Comparison of ENCODE assay signal across 21 cellular contexts in the genomic region with DNA sequence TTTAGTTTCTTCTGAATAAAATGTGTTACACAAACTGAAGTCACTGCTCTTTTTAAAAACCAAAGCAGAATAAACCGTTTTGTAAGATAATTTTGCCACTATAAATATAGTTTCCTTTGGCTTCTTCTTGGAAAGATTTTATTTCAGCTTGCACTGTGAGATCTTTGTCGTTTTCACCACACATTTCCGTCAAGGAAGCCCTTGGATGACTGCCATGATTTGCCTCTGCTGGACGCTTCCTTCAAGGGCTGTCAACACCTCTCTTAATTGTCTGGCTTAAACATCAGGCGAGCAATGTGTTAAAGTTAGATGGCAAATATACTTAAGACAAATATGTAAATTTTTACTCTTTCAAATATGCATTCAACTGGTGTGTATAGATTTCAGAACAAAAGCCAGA.
DNase-seq lines count a peak whose midpoint lies in the region; FAIRE-seq and TF ChIP-seq lines count a peak whose summit lies in the region.
"Had no signal": no experiment of that assay in that cellular context is flagged by ENCODE, and none has a peak within 500 bp of the region (broad histone marks: within the 10 kb centered on the region; RNA-seq: fewer than 3 reads in every experiment).

No MANE protein-coding gene starts in this region.

- no peaks in the 10 kb centered on the region for H3K79me2 ChIP-seq in endothelial cell of umbilical vein (ENCODE audit: control insufficient read depth, insufficient read depth, low read length)

- no peak overlapping the region for H3K27ac ChIP-seq in endothelial cell of umbilical vein (ENCODE audit: insufficient read depth, low read depth, low read length)
- H3K27ac ChIP-seq: 22Rv1, colonic mucosa, heart right ventricle had no signal

- FAIRE-seq in endothelial cell of umbilical vein (lab: Jason Lieb, UNC): no peak

- H3K4me3 Mint-ChIP-seq in activated naive CD4-positive, alpha-beta T cell treated with anti-CD3 and anti-CD28 coated beads for 36 hours: no peak overlapping the region
- H3K4me3 Mint-ChIP-seq: activated CD4-positive, alpha-beta memory T cell treated with anti-CD3 and anti-CD28 coated beads, Interleukin-2, amount 10 ng/mL, durations not matched to agents 7 days and 5 days; activated T-cell treated with anti-CD3 and anti-CD28 coated beads, Interleukin-2, amount 50 U/mL, for 72 hours; CD4-positive, CD25-positive, alpha-beta regulatory T cell; naive thymus-derived CD4-positive, alpha-beta T cell had no signal

- dilution Hi-C loops in endothelial cell of umbilical vein (cut with MboI; ENCODE audit: extremely low pct_ligation_motif_present, low sequenced_read_pairs): no loop called here

- H3K9me1 ChIP-seq in endothelial cell of umbilical vein (replicated peaks; ENCODE audit: control insufficient read depth, extremely low read depth, insufficient read depth, low read length): no peaks in the 10 kb centered on the region

- H3K36me3 Mint-ChIP-seq in activated naive CD4-positive, alpha-beta T cell treated with anti-CD3 and anti-CD28 coated beads for 36 hours (ENCODE audit: low read depth): no peaks in the 10 kb centered on the region
- H3K36me3 Mint-ChIP-seq: CD4-positive, CD25-positive, alpha-beta regulatory T cell; naive thymus-derived CD4-positive, alpha-beta T cell had no signal

- intact Hi-C loops in endothelial cell of umbilical vein (cut with micrococcal nuclease): no loop called here
- intact Hi-C loops in activated naive CD4-positive, alpha-beta T cell treated with anti-CD3 and anti-CD28 coated beads for 36 hours (cut with micrococcal nuclease): no loop called here

- no peak overlapping the region for H3K4me3 ChIP-seq in endothelial cell of umbilical vein (replicated peaks in 1 of 3; ENCODE audit: insufficient read depth in 1 of 3, low read depth in 1 of 3, low read length in 3 of 3)
- H3K4me3 ChIP-seq: colonic mucosa, heart right ventricle had no signal

- no peaks in the 10 kb centered on the region for H3K36me3 ChIP-seq in endothelial cell of umbilical vein (ENCODE audit: control insufficient read depth in 2 of 2, extremely low read depth in 1 of 2, insufficient read depth in 2 of 2, low read length in 2 of 2)
- H3K36me3 ChIP-seq: colonic mucosa, heart right ventricle had no signal

- no peak overlapping the region for H3K9ac ChIP-seq in endothelial cell of umbilical vein (replicated peaks; ENCODE audit: extremely low read depth, insufficient read depth, low read length)

- peaks cover 1% of the 10 kb centered on the region for H3K27me3 Mint-ChIP-seq in activated naive CD4-positive, alpha-beta T cell treated with anti-CD3 and anti-CD28 coated beads for 36 hours (ENCODE audit: low read depth)
- H3K27me3 Mint-ChIP-seq: activated CD4-positive, alpha-beta memory T cell treated with anti-CD3 and anti-CD28 coated beads, Interleukin-2, amount 10 ng/mL, durations not matched to agents 7 days and 5 days; CD4-positive, CD25-positive, alpha-beta regulatory T cell; naive thymus-derived CD4-positive, alpha-beta T cell had no signal

- POLR2A ChIA-PET in endothelial cell of umbilical vein (lab: Charles Lee): no interaction called here

- no peaks in the 10 kb centered on the region for H3K4me1 Mint-ChIP-seq in activated naive CD4-positive, alpha-beta T cell treated with anti-CD3 and anti-CD28 coated beads for 36 hours (ENCODE audit: low read depth)
- H3K4me1 Mint-ChIP-seq: activated CD4-positive, alpha-beta memory T cell treated with anti-CD3 and anti-CD28 coated beads, Interleukin-2, amount 10 ng/mL, durations not matched to agents 7 days and 5 days; CD4-positive, CD25-positive, alpha-beta regulatory T cell; naive thymus-derived CD4-positive, alpha-beta T cell had no signal

- no peaks in the 10 kb centered on the region for H4K20me1 ChIP-seq in endothelial cell of umbilical vein (replicated peaks; ENCODE audit: control insufficient read depth, extremely low read depth, insufficient read depth, low read length)

- H3K4me1 ChIP-seq in endothelial cell of umbilical vein (ENCODE audit: control insufficient read depth, extremely low read depth, insufficient read depth, low read length): no peaks in the 10 kb centered on the region
- H3K4me1 ChIP-seq: colonic mucosa had no signal

- no peak for TF ChIP-seq POLR2A in endothelial cell of umbilical vein (IDR thresholded peaks at IDR 0.05; ENCODE audit: low read depth, low read length)

- no peaks in the 10 kb centered on the region for H3K27me3 ChIP-seq in endothelial cell of umbilical vein (ENCODE audit: control insufficient read depth in 2 of 2, insufficient read depth in 2 of 2, low read length in 2 of 2)
- H3K27me3 ChIP-seq: colonic mucosa, heart right ventricle had no signal

- H3K4me2 ChIP-seq in endothelial cell of umbilical vein (ENCODE audit: insufficient read depth, low read length): peak overlapping the region; percentile 31

- CTCF ChIA-PET in endothelial cell of umbilical vein (lab: Charles Lee): interaction anchor here (0.9 to 1.3 kb wide), 2 partner anchors 9 to 42 kb away, joined by 3 read pairs; no protein-coding TSS in a partner anchor
- CTCF ChIA-PET in activated naive CD4-positive, alpha-beta T cell treated with anti-CD3 and anti-CD28 coated beads for 36 hours (lab: Charles Lee): no interaction called here

- no peaks in the 10 kb centered on the region for H3K9me3 ChIP-seq in endothelial cell of umbilical vein (replicated peaks; ENCODE audit: control insufficient read depth, insufficient read depth, low read length)
- H3K9me3 ChIP-seq: colonic mucosa had no signal

- H2AFZ ChIP-seq in endothelial cell of umbilical vein (ENCODE audit: low read depth, low read length): no peak overlapping the region

- no TSS peak for BruUV-seq in endothelial cell of umbilical vein (replicated peaks; lab: Mats Ljungman, UMichigan)

- peaks cover 2% of the 10 kb centered on the region for H3K9me3 Mint-ChIP-seq in activated naive CD4-positive, alpha-beta T cell treated with anti-CD3 and anti-CD28 coated beads for 36 hours
- H3K9me3 Mint-ChIP-seq: activated CD4-positive, alpha-beta memory T cell treated with anti-CD3 and anti-CD28 coated beads, Interleukin-2, amount 10 ng/mL, durations not matched to agents 7 days and 5 days had no signal

- peak; percentile 78 for DNase-seq in DMS 273 (lab: John Stamatoyannopoulos, UW; ENCODE audit: unreplicated experiment)
- no peak for DNase-seq in DMS 273 treated with DMSO at 0.1 percent for 48 hours (lab: John Stamatoyannopoulos, UW)
- DNase-seq in NCI-H446 (lab: John Stamatoyannopoulos, UW): peak; percentile 83 to 93
- peak; percentile 50 for DNase-seq in endothelial cell of umbilical vein (ENCODE audit: low read depth, low spot score)
- peak; percentile 9 for DNase-seq in occipital lobe (lab: John Stamatoyannopoulos, UW)
- DNase-seq in HK-2 (ENCODE audit: unreplicated experiment): no peak
- no peak for DNase-seq in activated naive CD4-positive, alpha-beta T cell treated with anti-CD3 and anti-CD28 coated beads for 36 hours
- no peak for DNase-seq in hippocampal formation (lab: John Stamatoyannopoulos, UW)
- DNase-seq: activated CD4-positive, alpha-beta memory T cell treated with anti-CD3 and anti-CD28 coated beads, Interleukin-2, amount 10 ng/mL, durations not matched to agents 7 days and 5 days; activated T-cell treated with anti-CD3 and anti-CD28 coated beads, Interleukin-2, amount 50 U/mL, for 72 hours; CD4-positive, CD25-positive, alpha-beta regulatory T cell; colonic mucosa; Karpas-422; naive thymus-derived CD4-positive, alpha-beta T cell; NCI-H2081 treated with DMSO at 0.1 percent for 48 hours; retina; SIG-M5; stimulated activated CD4-positive, alpha-beta T cell treated with anti-CD3 and anti-CD28 coated beads, Interleukin-1b, Interleukin-23, amount 100 ng/mL, for 48 hours; T1000 had no signal

- no peak for TF ChIP-seq CTCF in endothelial cell of umbilical vein (IDR thresholded peaks at IDR 0.05; ENCODE audit: extremely low read depth in 1 of 2, insufficient read depth in 1 of 2, low read depth in 1 of 2, low read length in 2 of 2)

- H3K27ac Mint-ChIP-seq in activated naive CD4-positive, alpha-beta T cell treated with anti-CD3 and anti-CD28 coated beads for 36 hours: no peak overlapping the region
- H3K27ac Mint-ChIP-seq: activated CD4-positive, alpha-beta memory T cell treated with anti-CD3 and anti-CD28 coated beads, Interleukin-2, amount 10 ng/mL, durations not matched to agents 7 days and 5 days; activated T-cell treated with anti-CD3 and anti-CD28 coated beads, Interleukin-2, amount 50 U/mL, for 72 hours; CD4-positive, CD25-positive, alpha-beta regulatory T cell; naive thymus-derived CD4-positive, alpha-beta T cell had no signal

TF ChIP-seq in endothelial cell of umbilical vein, 7 proteins besides CTCF, POLR2A, EP300 and RAD21:
- TF ChIP-seq GATA2 (IDR thresholded peaks at IDR 0.05; ENCODE audit: insufficient read depth, insufficient read length, low read depth, low read length) (peak; percentile 60), EZH2 (IDR thresholded peaks at IDR 0.05; ENCODE audit: borderline replicate concordance, low read depth, low read length, severe bottlenecking) (no peak)

Comparison
In these comparisons a context has a peak if more than half of its experiments do, and no peak if none do; other contexts are left out.
1. DNase-seq: peak in DMS 273 (single experiment), NCI-H446 (2 of 2), endothelial cell of umbilical vein (single experiment) and occipital lobe (single experiment); none in DMS 273 treated with DMSO at 0.1 percent for 48 hours (single experiment), HK-2 (single experiment), activated naive CD4-positive, alpha-beta T cell treated with anti-CD3 and anti-CD28 coated beads for 36 hours (single experiment) and hippocampal formation (0 of 2).